ENCODE assay signal across 8 cellular contexts in the genomic region with DNA sequence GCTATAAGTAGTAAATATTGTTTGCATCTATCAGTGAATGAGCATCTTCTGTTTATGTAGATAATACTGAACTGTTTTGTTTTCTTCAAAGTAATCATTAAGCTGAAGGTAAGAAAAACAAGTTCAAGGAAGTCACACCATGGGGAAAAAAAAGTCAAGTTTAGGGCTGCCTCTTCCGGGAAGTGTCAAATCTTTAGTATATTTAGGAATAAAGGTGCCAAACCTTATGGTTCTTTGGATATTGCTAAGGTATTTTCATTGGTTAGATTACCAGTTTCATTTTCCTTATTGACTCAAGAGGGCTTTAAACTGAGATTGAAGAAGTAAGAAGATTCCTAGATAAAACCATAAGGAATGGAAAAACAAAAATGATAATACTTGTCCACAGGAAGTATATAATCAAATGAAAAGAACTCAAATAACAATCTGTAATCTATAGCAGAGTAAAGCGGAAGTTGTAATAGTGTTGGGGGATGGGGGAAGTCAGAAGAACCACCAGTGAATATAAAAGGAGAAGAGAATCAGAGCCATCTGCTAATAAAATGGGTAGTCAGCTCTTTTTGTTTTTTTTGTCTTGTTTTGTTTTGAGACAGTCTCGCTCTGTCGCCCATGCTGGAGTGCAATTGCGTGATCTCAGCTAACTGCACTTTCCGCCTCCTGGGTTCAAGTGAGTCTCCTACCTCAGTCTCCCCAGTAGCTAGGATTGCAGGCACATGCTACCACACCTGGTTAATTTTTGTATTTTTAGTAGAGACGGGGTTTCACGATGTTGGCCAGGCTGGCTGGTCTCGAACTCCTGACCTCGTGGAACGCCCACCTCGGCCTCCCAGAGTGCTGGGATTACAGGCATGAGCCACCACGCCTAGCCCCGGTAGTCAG. TPM values are rescaled to one million over a fixed set of nuclear protein-coding genes. Genes with fewer than 3 reads are reported as not detected.
DNase-seq lines count a peak whose midpoint lies in the region; ATAC-seq, FAIRE-seq and TF ChIP-seq lines count a peak whose summit lies in the region.

No MANE protein-coding gene starts in this region.

- no peak for TF ChIP-seq CTCF in PC-9 (conservative IDR thresholded peaks at IDR 0.05)

- H3K9ac ChIP-seq in endocrine pancreas (ENCODE audit: control insufficient read depth, insufficient read depth, low read length) (no peak overlapping the region), skeletal muscle tissue (ENCODE audit: low read depth in 1 of 3, low read length in 3 of 3) (peak overlapping the region in 1 of 3 donors; percentile 10)

- H3K27me3 ChIP-seq in PC-9 (ENCODE audit: insufficient read depth, low read depth) (no peaks in the 10 kb centered on the region), endocrine pancreas (ENCODE audit: control insufficient read depth, insufficient read depth, low read length) (no peaks in the 10 kb centered on the region), skeletal muscle tissue (ENCODE audit: control insufficient read depth in 3 of 3, insufficient read depth in 3 of 3, low read length in 3 of 3) (no peaks in the 10 kb centered on the region), H7 (ENCODE audit: control insufficient read depth, insufficient read depth, low read length) (no peaks in the 10 kb centered on the region)

- peaks cover 17% of the 10 kb centered on the region for H3F3A ChIP-seq in PC-9 (ENCODE audit: insufficient read depth, low read depth)

- no peaks in the 10 kb centered on the region for H3K9me2 ChIP-seq in PC-9 (ENCODE audit: insufficient read depth)

- no peak overlapping the region for H3K27ac ChIP-seq in PC-9
- H3K27ac ChIP-seq in skeletal muscle tissue (ENCODE audit: low read depth, low read length): peak overlapping the region; percentile 94

- CTCF ChIA-PET in PC-9 (lab: Charles Lee): no interaction called here

- DNase-seq in GM18507 (ENCODE audit: extremely low spot score, insufficient read length, low read depth) (no peak), PC-9 (no peak), H7 (no peak), ecto neural progenitor cell (ENCODE audit: low spot score) (no peak), dermis blood vessel endothelial cell (no peak)

- H3K9me3 ChIP-seq in PC-9 (ENCODE audit: insufficient read depth, low read depth) (no peaks in the 10 kb centered on the region), endocrine pancreas (ENCODE audit: control insufficient read depth, low read length) (no peaks in the 10 kb centered on the region), skeletal muscle tissue (ENCODE audit: control insufficient read depth in 3 of 3, low read length in 3 of 3) (no peaks in the 10 kb centered on the region)

- H4K20me1 ChIP-seq in PC-9 (ENCODE audit: insufficient read depth): no peaks in the 10 kb centered on the region

- POLR2A ChIA-PET in PC-9 (lab: Charles Lee; ENCODE audit: unreplicated experiment): interaction anchor here (0.6 kb wide), 1 partner anchor 8 kb away, joined by 4 read pairs; no protein-coding TSS in a partner anchor

- H3K4me3 ChIP-seq in PC-9 (peak overlapping the region; percentile 88; the same call in 1 of the 2 replicates), endocrine pancreas (ENCODE audit: control insufficient read depth, insufficient read depth, low read length) (peak overlapping the region; percentile 97), skeletal muscle tissue (ENCODE audit: low read length in 3 of 3) (peak overlapping the region in 1 of 3 donors; percentile 97), H7 (ENCODE audit: insufficient read depth, low read depth, low read length) (no peak overlapping the region)

- peaks cover 54% of the 10 kb centered on the region for H3K79me2 ChIP-seq in PC-9 (ENCODE audit: low read depth)

- intact Hi-C loops in PC-9 (cut with micrococcal nuclease; ENCODE audit: unreplicated experiment): loop anchor here (5.0 kb wide), 1 partner anchor 242 kb away; the partner anchor contains the start of gene C11orf65

- H3K4me2 ChIP-seq in PC-9: peak overlapping the region; percentile 83

- BruUV-seq in PC-9 (replicated peaks; lab: Mats Ljungman, UMichigan): no TSS peak

- ATAC-seq in HG02798 (IDR thresholded peaks at IDR 0.05; ENCODE audit: poor library complexity, unreplicated experiment): no peak

- peak; percentile 78 for FAIRE-seq in GM18507 (lab: Jason Lieb, UNC)

- H3K4me1 ChIP-seq in PC-9 (replicated peaks; ENCODE audit: insufficient read depth): peaks cover 29% of the 10 kb centered on the region
- H3K4me1 ChIP-seq in endocrine pancreas (ENCODE audit: control insufficient read depth, insufficient read depth, low read length): peaks cover 20% of the 10 kb centered on the region
- H3K4me1 ChIP-seq in skeletal muscle tissue (ENCODE audit: control insufficient read depth in 3 of 3, insufficient read depth in 3 of 3, low read length in 3 of 3): peaks cover 16 to 29% (median 29%) of the 10 kb centered on the region in 3 donors

- H2AFZ ChIP-seq in PC-9: no peak overlapping the region

- H3K36me3 ChIP-seq in PC-9 (ENCODE audit: low read depth): peaks cover 9% of the 10 kb centered on the region; the same call in 1 of the 2 replicates
- H3K36me3 ChIP-seq in endocrine pancreas (ENCODE audit: control insufficient read depth, insufficient read depth, low read length): no peaks in the 10 kb centered on the region
- H3K36me3 ChIP-seq in skeletal muscle tissue (ENCODE audit: control insufficient read depth in 3 of 3, insufficient read depth in 3 of 3, low read length in 3 of 3): peaks cover 3 to 9% (median 7%) of the 10 kb centered on the region in 3 donors
- peaks cover 4% of the 10 kb centered on the region for H3K36me3 ChIP-seq in H7 (replicated peaks; ENCODE audit: control insufficient read depth, insufficient read depth, low read length)

RNA-seq across cellular contexts. Expression of gene ATM, which starts 2.3 kb away (rescaled TPM):
- total RNA-seq in PC-9 (2021): 36.3 and 40.8 TPM in 2 replicates
- 68.9 TPM for total RNA-seq in skeletal muscle tissue
- 17.7 and 28.0 TPM in 2 replicates for total RNA-seq in H7 (2014; rRNA removed; shearing (Covaris generic))
- total RNA-seq in dermis blood vessel endothelial cell: 82.9 and 86.4 TPM in 2 replicates

RNA-seq across cellular contexts. Expression of gene NPAT, which starts 2.7 kb away (rescaled TPM):
- total RNA-seq in PC-9 (2021) (10.4 and 18.6 TPM in 2 replicates), skeletal muscle tissue (8.4 TPM), dermis blood vessel endothelial cell (17.5 and 21.9 TPM in 2 replicates)
- total RNA-seq in H7 (2014; rRNA removed; shearing (Covaris generic)): 14.1 and 18.8 TPM in 2 replicates
